In the genomic region with DNA sequence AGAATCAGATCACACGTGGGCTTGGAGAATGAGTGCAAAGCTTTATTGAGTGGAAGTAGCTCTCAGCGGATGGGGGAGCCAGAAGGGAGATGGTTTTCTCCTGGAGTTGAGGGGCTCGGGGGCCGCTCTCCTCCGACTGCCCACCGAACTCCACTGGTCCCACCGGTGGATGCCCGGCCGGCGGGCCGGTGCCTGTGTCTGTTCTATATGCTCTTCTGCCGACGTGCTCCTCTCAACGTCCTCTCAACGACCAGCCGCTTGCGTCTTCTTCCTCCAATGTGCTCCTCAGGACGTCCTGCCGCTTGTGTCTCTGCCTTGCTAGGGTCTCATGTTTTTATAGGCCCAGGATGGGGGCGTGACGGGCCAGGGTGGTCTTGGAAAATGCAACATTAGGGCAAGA, we compare ENCODE assay signal across 28 cellular contexts.
"Had no signal": no experiment of that assay in that cellular context is flagged by ENCODE, and none has a peak within 500 bp of the region (broad histone marks: within the 10 kb centered on the region; RNA-seq: fewer than 3 reads in every experiment).

No MANE protein-coding gene starts in this region.

- H3K9me3 ChIP-seq: prostate gland, right atrium auricular region, right lobe of liver, sigmoid colon, stomach, tibial artery, transverse colon, upper lobe of right lung, uterus had no signal

- H3K27me3 Mint-ChIP-seq: natural killer cell treated with Interleukin-12 subunit alpha and Interleukin-12 subunit beta and Interleukin-15 and Interleukin-18, amount 100 ng/mL, for 72 hours; stimulated activated naive CD8-positive, alpha-beta T cell treated with anti-CD3 and anti-CD28 coated beads, Interleukin-15, Interleukin-2, amounts not matched to agents 100 ng/mL and 50 ng/mL, for 24 hours; type B pancreatic cell had no signal

- H3K4me3 Mint-ChIP-seq: naive B cell; naive thymus-derived CD8-positive, alpha-beta T cell; natural killer cell treated with Interleukin-12 subunit alpha and Interleukin-12 subunit beta and Interleukin-15 and Interleukin-18, amount 100 ng/mL, for 72 hours; nephron progenitor cell; neural crest cell; stimulated activated effector memory CD8-positive, alpha-beta T cell treated with anti-CD3 and anti-CD28 coated beads, Interleukin-12 subunit alpha, Interleukin-12 subunit beta, amount 100 ng/mL, for 72 hours; stimulated activated naive B cell treated with anti-CD40 and anti-IgM and Interleukin-4, amounts not matched to agents 10 μg/mL and 1 μg/mL and 100 μg/mL, for 72 hours; stimulated activated naive CD8-positive, alpha-beta T cell treated with anti-CD3 and anti-CD28 coated beads, Interleukin-15, Interleukin-2, amounts not matched to agents 100 ng/mL and 50 ng/mL, for 24 hours; type B pancreatic cell had no signal

- ATAC-seq: naive thymus-derived CD8-positive, alpha-beta T cell; natural killer cell treated with Interleukin-12 subunit alpha and Interleukin-12 subunit beta and Interleukin-15 and Interleukin-18, amount 100 ng/mL, for 72 hours; right lobe of liver; stimulated activated effector memory CD8-positive, alpha-beta T cell treated with anti-CD3 and anti-CD28 coated beads, Interleukin-12 subunit alpha, Interleukin-12 subunit beta, amount 100 ng/mL, for 72 hours; stimulated activated naive B cell treated with anti-CD40 and anti-IgM and Interleukin-4, amounts not matched to agents 10 μg/mL and 1 μg/mL and 100 μg/mL, for 72 hours; upper lobe of right lung had no signal

- DNase-seq: naive B cell; naive thymus-derived CD8-positive, alpha-beta T cell; nephron progenitor cell; occipital lobe; ovary; retina; right lobe of liver; sigmoid colon; small intestine; stimulated activated CD4-positive, alpha-beta T cell treated with anti-CD3 and anti-CD28 coated beads, Interleukin-15, amount 100 ng/mL, for 24 hours; stimulated activated CD4-positive, alpha-beta T cell treated with anti-CD3 and anti-CD28 coated beads, Interleukin-2, amount 100 ng/mL, for 24 hours; stimulated activated CD4-positive, alpha-beta T cell treated with anti-CD3 and anti-CD28 coated beads, Interleukin-2, amount 100 ng/mL, for 48 hours; stimulated activated CD4-positive, alpha-beta T cell treated with anti-CD3 and anti-CD28 coated beads, Interleukin-4, amount 100 ng/mL, for 24 hours; stimulated activated naive B cell treated with anti-CD40 and anti-IgM and Interleukin-4, amounts not matched to agents 10 μg/mL and 1 μg/mL and 100 μg/mL, for 72 hours; stimulated activated naive CD4-positive, alpha-beta T cell treated with Interleukin-2 at 50 U/mL for 16 hours; stomach; tibial artery; transverse colon; upper lobe of right lung; uterus had no signal

- H3K27me3 ChIP-seq: ovary, right atrium auricular region, right lobe of liver, sigmoid colon, stomach, tibial artery, transverse colon, upper lobe of right lung, uterus had no signal

- H3K4me1 ChIP-seq: parathyroid adenoma, prostate gland, right atrium auricular region, right lobe of liver, sigmoid colon, stomach, transverse colon, upper lobe of right lung, uterus had no signal

- H3K9ac ChIP-seq: parathyroid adenoma had no signal

- H3K4me1 Mint-ChIP-seq: naive B cell; naive thymus-derived CD8-positive, alpha-beta T cell; nephron progenitor cell; stimulated activated effector memory CD8-positive, alpha-beta T cell treated with anti-CD3 and anti-CD28 coated beads, Interleukin-12 subunit alpha, Interleukin-12 subunit beta, amount 100 ng/mL, for 72 hours; stimulated activated naive B cell treated with anti-CD40 and anti-IgM and Interleukin-4, amounts not matched to agents 10 μg/mL and 1 μg/mL and 100 μg/mL, for 72 hours had no signal

- H3K4me3 ChIP-seq: ovary, prostate gland, right atrium auricular region, right lobe of liver, sigmoid colon, stomach, tibial artery, transverse colon, upper lobe of right lung, uterus had no signal

- H3K27ac ChIP-seq: ovary, parathyroid adenoma, prostate gland, right atrium auricular region, right lobe of liver, sigmoid colon, stomach, tibial artery, transverse colon, upper lobe of right lung, uterus had no signal

- H3K36me3 Mint-ChIP-seq: naive B cell; naive thymus-derived CD8-positive, alpha-beta T cell; natural killer cell treated with Interleukin-12 subunit alpha and Interleukin-12 subunit beta and Interleukin-15 and Interleukin-18, amount 100 ng/mL, for 72 hours; stimulated activated effector memory CD8-positive, alpha-beta T cell treated with anti-CD3 and anti-CD28 coated beads, Interleukin-12 subunit alpha, Interleukin-12 subunit beta, amount 100 ng/mL, for 72 hours; stimulated activated naive B cell treated with anti-CD40 and anti-IgM and Interleukin-4, amounts not matched to agents 10 μg/mL and 1 μg/mL and 100 μg/mL, for 72 hours; type B pancreatic cell had no signal

- H3K36me3 ChIP-seq: ovary, prostate gland, right atrium auricular region, right lobe of liver, sigmoid colon, stomach, tibial artery, transverse colon, upper lobe of right lung, uterus had no signal

- H3K9me3 Mint-ChIP-seq: natural killer cell treated with Interleukin-12 subunit alpha and Interleukin-12 subunit beta and Interleukin-15 and Interleukin-18, amount 100 ng/mL, for 72 hours; neural crest cell; stimulated activated naive CD8-positive, alpha-beta T cell treated with anti-CD3 and anti-CD28 coated beads, Interleukin-15, Interleukin-2, amounts not matched to agents 100 ng/mL and 50 ng/mL, for 24 hours had no signal

- H2AFZ ChIP-seq: parathyroid adenoma had no signal

- H3K27ac Mint-ChIP-seq: naive thymus-derived CD8-positive, alpha-beta T cell; natural killer cell treated with Interleukin-12 subunit alpha and Interleukin-12 subunit beta and Interleukin-15 and Interleukin-18, amount 100 ng/mL, for 72 hours; nephron progenitor cell; stimulated activated effector memory CD8-positive, alpha-beta T cell treated with anti-CD3 and anti-CD28 coated beads, Interleukin-12 subunit alpha, Interleukin-12 subunit beta, amount 100 ng/mL, for 72 hours; stimulated activated naive B cell treated with anti-CD40 and anti-IgM and Interleukin-4, amounts not matched to agents 10 μg/mL and 1 μg/mL and 100 μg/mL, for 72 hours; stimulated activated naive CD8-positive, alpha-beta T cell treated with anti-CD3 and anti-CD28 coated beads, Interleukin-15, Interleukin-2, amounts not matched to agents 100 ng/mL and 50 ng/mL, for 24 hours; type B pancreatic cell had no signal
